In the genomic region with DNA sequence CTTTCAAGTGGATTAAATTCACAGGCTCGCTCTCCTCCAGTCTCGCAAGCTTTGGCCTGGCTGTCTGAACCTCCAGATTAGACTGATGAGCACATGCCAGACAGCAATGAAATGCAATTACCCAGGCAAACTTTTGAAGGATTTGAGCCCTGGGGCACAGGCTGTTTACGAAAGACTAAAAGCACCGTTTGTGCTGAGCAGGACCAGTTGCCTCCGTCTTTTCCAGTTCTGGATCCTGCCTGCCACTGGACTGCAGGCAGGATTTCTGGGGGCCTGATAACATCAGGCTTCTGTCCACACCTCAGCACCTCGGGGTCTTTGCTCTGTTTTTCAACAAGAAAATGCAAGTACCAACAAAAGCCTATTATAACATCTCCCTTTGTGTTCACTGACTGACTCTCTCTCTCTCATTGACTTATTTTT, we compare ENCODE assay signal across 18 cellular contexts.
DNase-seq lines count a peak whose midpoint lies in the region; ATAC-seq, FAIRE-seq and TF ChIP-seq lines count a peak whose summit lies in the region.
"Had no signal": no experiment of that assay in that cellular context is flagged by ENCODE, and none has a peak within 500 bp of the region (broad histone marks: within the 10 kb centered on the region; RNA-seq: fewer than 3 reads in every experiment).

No MANE protein-coding gene starts in this region.

- CTCF ChIA-PET in IMR-90 (lab: Yijun Ruan, JAX) = no interaction called here
- CTCF ChIA-PET in HepG2 (lab: Yijun Ruan, JAX; ENCODE audit: low intra/inter-chr PET ratio, low total read pairs) = no interaction called here

- H3K79me2 ChIP-seq in HepG2 (ENCODE audit: insufficient read depth, low read length) = no peaks in the 10 kb centered on the region

- H3K36me3 ChIP-seq in BLaER1 treated with 17β-estradiol and CSF1 and Interleukin-3, amounts not matched to agents 10 nM and 100 nM = peaks cover 100% of the 10 kb centered on the region in 11 experiments
- H3K36me3 ChIP-seq in IMR-90 (ENCODE audit: control insufficient read depth, insufficient read depth, low read length) (peaks cover 37% of the 10 kb centered on the region), brain microvascular endothelial cell (replicated peaks) (peaks cover 26% of the 10 kb centered on the region), mesodermal cell (ENCODE audit: control insufficient read depth, insufficient read depth, low read length) (peaks cover 33% of the 10 kb centered on the region), HepG2 (replicated peaks in 1 of 2; ENCODE audit: control insufficient read depth in 1 of 2, insufficient read depth in 2 of 2, low read length in 2 of 2) (peaks cover 8 to 23% of the 10 kb centered on the region in 2 experiments; a peak in 3 of 5 replicates)
- H3K36me3 ChIP-seq: neural progenitor cell, WERI-Rb-1 had no signal

- dilution Hi-C loops in IMR-90 (cut with HindIII; ENCODE audit: low sequenced_read_pairs, unreplicated experiment) = no loop called here

- H3K4me1 ChIP-seq in BLaER1 treated with 17β-estradiol and CSF1 and Interleukin-3, amounts not matched to agents 10 nM and 100 nM = peaks cover 79 to 100% (median 99%) of the 10 kb centered on the region in 10 experiments
- H3K4me1 ChIP-seq in IMR-90 (ENCODE audit: control insufficient read depth, insufficient read depth, low read length) = peaks cover 82% of the 10 kb centered on the region
- H3K4me1 ChIP-seq in mesodermal cell (ENCODE audit: control insufficient read depth, insufficient read depth, low read length, poor library complexity, severe bottlenecking) = peaks cover 38% of the 10 kb centered on the region
- peaks cover 75% of the 10 kb centered on the region for H3K4me1 ChIP-seq in HepG2 (ENCODE audit: insufficient read depth, low read length)

- H3K14ac ChIP-seq in IMR-90 (replicated peaks; ENCODE audit: low read depth, low read length) = peak overlapping the region; percentile 57

- POLR2A ChIA-PET in IMR-90 (lab: Charles Lee; ENCODE audit: unreplicated experiment) = no interaction called here
- POLR2A ChIA-PET in HepG2 (lab: Yijun Ruan, JAX) = no interaction called here

- no peak overlapping the region for H2AFZ ChIP-seq in IMR-90 (replicated peaks; ENCODE audit: low read length, poor library complexity)
- no peak overlapping the region for H2AFZ ChIP-seq in HepG2 (ENCODE audit: low read length)
- H2AFZ ChIP-seq: neural progenitor cell had no signal

- no peak for DNase-seq in IMR-90
- no peak for DNase-seq in brain microvascular endothelial cell
- no peak for DNase-seq in HepG2 (ENCODE audit: low spot score)
- no peak for DNase-seq in NCI-H748 treated with DMSO at 0.1 percent for 48 hours (lab: John Stamatoyannopoulos, UW)
- DNase-seq in GM19238 (ENCODE audit: insufficient read length, low spot score) = no peak
- no peak for DNase-seq in left cardiac atrium
- DNase-seq: activated CD4-positive, alpha-beta memory T cell treated with anti-CD3 and anti-CD28 coated beads for 36 hours; anterior cingulate cortex; H7; mesendoderm; NCI-H1930; NCI-H526 treated with DMSO at 0.1 percent for 48 hours; WERI-Rb-1 had no signal

- peak overlapping the region; percentile 17; the same call in 2 of the 3 replicates for H2BK15ac ChIP-seq in IMR-90 (ENCODE audit: low read depth, low read length)

- 62% methylated on average over 6 of the region's 6 CpGs; no CpG with 5 or more reads in 1 of the 2 experiments for WGBS in IMR-90 (ENCODE audit: extremely low coverage in 2 of 2, insufficient read length in 1 of 2), 2 experiments
- WGBS in mesodermal cell (ENCODE audit: insufficient coverage in 2 of 2), 2 experiments = 74 to 84% methylated on average over 6 of the region's 6 CpGs
- 97% methylated on average over 6 of the region's 6 CpGs for WGBS in HepG2 (ENCODE audit: low lambda C conversion rate)

- TF ChIP-seq CTCF in IMR-90 (conservative IDR thresholded peaks at IDR 0.05; ENCODE audit: low read depth, low read length) (no peak), brain microvascular endothelial cell (IDR thresholded peaks at IDR 0.05; ENCODE audit: low read depth, low read length, missing control alignments) (no peak), HepG2 (CRISPR knock-in tag; IDR thresholded peaks at IDR 0.05) (no peak)

- peaks cover 80% of the 10 kb centered on the region for H3K9me1 ChIP-seq in IMR-90 (ENCODE audit: insufficient read depth, low read length)

- intact Hi-C loops in IMR-90 (cut with micrococcal nuclease) = loop anchor here (5.0 kb wide), 2 partner anchors 33 to 68 kb away; no protein-coding TSS in a partner anchor
- intact Hi-C loops in HepG2 (cut with micrococcal nuclease; ENCODE audit: unreplicated experiment) = no loop called here
- intact Hi-C loops in left cardiac atrium (cut with DNase I) = no loop called here

- no peak overlapping the region for H2AK9ac ChIP-seq in IMR-90 (replicated peaks; ENCODE audit: low read depth, low read length, poor library complexity)

- H4K20me1 ChIP-seq in BLaER1 treated with 17β-estradiol and CSF1 and Interleukin-3, amounts not matched to agents 10 nM and 100 nM = peaks cover 96 to 100% (median 100%) of the 10 kb centered on the region in 11 experiments
- H4K20me1 ChIP-seq in IMR-90 (ENCODE audit: insufficient read depth, low read length) (peaks cover 63% of the 10 kb centered on the region), HepG2 (ENCODE audit: insufficient read depth, low read length) (no peaks in the 10 kb centered on the region)

- in situ Hi-C loops in IMR-90 (cut with MboI; ENCODE audit: low sequenced_read_pairs) (no loop called here), brain microvascular endothelial cell (cut with HindIII; ENCODE audit: low pct_ligation_motif_present, low sequenced_read_pairs) (no loop called here), HepG2 (cut with HindIII; ENCODE audit: extremely low pct_ligation_motif_present, low pct_unique_long_range_greater_than_20kb) (no loop called here)

- H3K4me2 ChIP-seq in BLaER1 treated with 17β-estradiol and CSF1 and Interleukin-3, amounts not matched to agents 10 nM and 100 nM = peak overlapping the region in 8 of 11 experiments; percentile 1 to 87 (median 79); a peak in 12 of 22 replicates
- H3K4me2 ChIP-seq in IMR-90 (ENCODE audit: low read depth, low read length) = no peak overlapping the region
- H3K4me2 ChIP-seq in HepG2 (ENCODE audit: low read depth, low read length) = no peak overlapping the region
- H3K4me2 ChIP-seq: neural progenitor cell had no signal

- peak overlapping the region; percentile 97; the same call in 1 of the 2 replicates for H2BK20ac ChIP-seq in IMR-90 (ENCODE audit: low read depth, low read length)

- H3K9ac ChIP-seq in BLaER1 treated with 17β-estradiol and CSF1 and Interleukin-3, amounts not matched to agents 10 nM and 100 nM = 0 out of 22 replicates have a peak overlapping the region, but pooled peaks of 1 of the 11 experiments have one; percentile 2
- H3K9ac ChIP-seq in IMR-90 (ENCODE audit: low read depth, low read length) = no peak overlapping the region
- H3K9ac ChIP-seq in HepG2 (ENCODE audit: insufficient read depth, low read depth, low read length) = no peak overlapping the region
- H3K9ac ChIP-seq: neural progenitor cell had no signal

- no peak overlapping the region for H3K4me3 ChIP-seq in BLaER1 treated with 17β-estradiol and CSF1 and Interleukin-3, amounts not matched to agents 10 nM and 100 nM
- no peak overlapping the region for H3K4me3 ChIP-seq in IMR-90 (ENCODE audit: insufficient read depth, low read depth, low read length)
- no peak overlapping the region for H3K4me3 ChIP-seq in brain microvascular endothelial cell (ENCODE audit: low read depth, low read length)
- no peak overlapping the region for H3K4me3 ChIP-seq in mesodermal cell (ENCODE audit: extremely low read depth, insufficient read depth, low read length, poor library complexity, severe bottlenecking)
- no peak overlapping the region for H3K4me3 ChIP-seq in HepG2 (replicated peaks in 1 of 3; ENCODE audit: insufficient read depth in 1 of 3, low read depth in 2 of 3, low read length in 3 of 3)
- H3K4me3 ChIP-seq: neural progenitor cell had no signal

- H3K23ac ChIP-seq in IMR-90 (ENCODE audit: low read depth, low read length) = peak overlapping the region; percentile 99; the same call in 1 of the 2 replicates

- TF ChIP-seq EP300 in HepG2 (IDR thresholded peaks at IDR 0.05; ENCODE audit: low read depth in 2 of 2, low read length in 2 of 2) (no peak), HepG2 (CRISPR knock-in tag; IDR thresholded peaks at IDR 0.05; ENCODE audit: borderline replicate concordance) (no peak)

- H3K4ac ChIP-seq in IMR-90 (ENCODE audit: low read depth, low read length) = peak overlapping the region; percentile 99

- H4K8ac ChIP-seq in IMR-90 (ENCODE audit: low read depth in 2 of 2, low read length in 2 of 2) = peak overlapping the region; percentile 85 to 92; a peak in 3 of 4 replicates

- peak overlapping the region; percentile 40; the same call in 1 of the 2 replicates for H3K56ac ChIP-seq in IMR-90 (ENCODE audit: extremely low read depth, insufficient read depth, low read length)

- peaks cover 40 to 95% of the 10 kb centered on the region in 2 experiments for H3K79me1 ChIP-seq in IMR-90 (ENCODE audit: low read depth in 1 of 2, low read length in 2 of 2)

- BruUV-seq in IMR-90 (replicated peaks; lab: Mats Ljungman, UMichigan) (no TSS peak), HepG2 (replicated peaks; lab: Mats Ljungman, UMichigan) (no TSS peak)

- peak overlapping the region; percentile 70; the same call in 1 of the 2 replicates for H3K18ac ChIP-seq in IMR-90 (ENCODE audit: low read depth, low read length)

- peak overlapping the region; percentile 90 for H2BK5ac ChIP-seq in IMR-90 (ENCODE audit: low read depth, low read length, poor library complexity, severe bottlenecking)

- peak overlapping the region; percentile 30; the same call in 1 of the 2 replicates for H2AK5ac ChIP-seq in IMR-90 (ENCODE audit: low read depth, low read length)

- peak overlapping the region; percentile 48 for H4K91ac ChIP-seq in IMR-90 (ENCODE audit: insufficient read depth, low read depth, low read length)

- no peak overlapping the region for H3K27ac ChIP-seq in BLaER1 treated with 17β-estradiol and CSF1 and Interleukin-3, amounts not matched to agents 10 nM and 100 nM
- H3K27ac ChIP-seq in IMR-90 (ENCODE audit: insufficient read depth, low read length) (peak overlapping the region; percentile 58), brain microvascular endothelial cell (peak overlapping the region; percentile 88), mesodermal cell (ENCODE audit: low read depth, low read length, severe bottlenecking) (peak overlapping the region; percentile 18), HepG2 (ENCODE audit: extremely low read length, insufficient read depth, low read length) (no peak overlapping the region)
- H3K27ac ChIP-seq: neural progenitor cell, WERI-Rb-1 had no signal

- FAIRE-seq in HepG2 (lab: Jason Lieb, UNC) = no peak
- FAIRE-seq: urothelium cell line had no signal

- H4K5ac ChIP-seq in IMR-90 (ENCODE audit: low read depth, low read length) = 0 out of 2 replicates have a peak overlapping the region, but pooled peaks have one; percentile 10

- H2BK120ac ChIP-seq in IMR-90 (ENCODE audit: low read depth, low read length) = peak overlapping the region; percentile 97; the same call in 1 of the 2 replicates

- no peak for ATAC-seq in IMR-90 (ENCODE audit: low read depth)
- ATAC-seq in HepG2 = no peak
- no peak for ATAC-seq in left cardiac atrium
- ATAC-seq: Panc1 had no signal

- no peak for TF ChIP-seq POLR2A in IMR-90 (IDR thresholded peaks at IDR 0.05; ENCODE audit: low read depth, low read length)
- TF ChIP-seq POLR2A in HepG2 (IDR thresholded peaks at IDR 0.05; ENCODE audit: insufficient read depth in 1 of 2, low read depth in 2 of 2, low read length in 2 of 2) = no peak

- TF ChIP-seq RAD21 in IMR-90 (IDR thresholded peaks at IDR 0.05; ENCODE audit: low read length) (no peak), HepG2 (CRISPR knock-in tag; IDR thresholded peaks at IDR 0.05) (no peak)

- H3K9me3 ChIP-seq in BLaER1 treated with 17β-estradiol and CSF1 and Interleukin-3, amounts not matched to agents 10 nM and 100 nM (replicated peaks in 1 of 11) = no peaks in the 10 kb centered on the region
- H3K9me3 ChIP-seq in IMR-90 (ENCODE audit: control insufficient read depth, insufficient read depth, low read length) (no peaks in the 10 kb centered on the region), mesodermal cell (ENCODE audit: control insufficient read depth, low read length) (no peaks in the 10 kb centered on the region), HepG2 (ENCODE audit: low read length) (no peaks in the 10 kb centered on the region)

- H3K27me3 ChIP-seq in BLaER1 treated with 17β-estradiol and CSF1 and Interleukin-3, amounts not matched to agents 10 nM and 100 nM = no peaks in the 10 kb centered on the region; a peak in 1 of 22 replicates
- H3K27me3 ChIP-seq in IMR-90 (ENCODE audit: control insufficient read depth, insufficient read depth, low read length) (no peaks in the 10 kb centered on the region), brain microvascular endothelial cell (replicated peaks) (no peaks in the 10 kb centered on the region), HepG2 (ENCODE audit: control insufficient read depth in 1 of 2, insufficient read depth in 2 of 2, low read length in 2 of 2) (no peaks in the 10 kb centered on the region)
- H3K27me3 ChIP-seq: neural progenitor cell had no signal

Comparison
In these comparisons a context has a peak if more than half of its experiments do, and no peak if none do; other contexts are left out.
1. H3K27ac ChIP-seq: peak in IMR-90 (single experiment), brain microvascular endothelial cell (single experiment) and mesodermal cell (single experiment); none in BLaER1 treated with 17β-estradiol and CSF1 and Interleukin-3, amounts not matched to agents 10 nM and 100 nM (0 of 11) and HepG2 (single experiment).
2. H3K4me2 ChIP-seq: peak in BLaER1 treated with 17β-estradiol and CSF1 and Interleukin-3, amounts not matched to agents 10 nM and 100 nM (8 of 11); none in IMR-90 (single experiment) and HepG2 (single experiment).